Comparison of ENCODE assay signal across 25 cellular contexts in genomic region chr4:173188648-173189047, GRCh38.
"Had no signal": no experiment of that assay in that cellular context is flagged by ENCODE, and none has a peak within 500 bp of the region (broad histone marks: within the 10 kb centered on the region; RNA-seq: fewer than 3 reads in every experiment).

No MANE protein-coding gene starts in this region.

- H3K9me3 Mint-ChIP-seq: activated B cell treated with CpG ODN at 0.5 μM for 24 hours; activated CD4-positive, alpha-beta memory T cell treated with anti-CD3 and anti-CD28 coated beads for 36 hours; activated CD4-positive, alpha-beta T cell treated with anti-CD3 and anti-CD28 coated beads, Interleukin-2, amount 10 ng/mL, durations not matched to agents 7 days and 5 days; activated naive CD4-positive, alpha-beta T cell treated with anti-CD3 and anti-CD28 coated beads, Interleukin-2, amount 10 ng/mL, durations not matched to agents 7 days and 5 days; activated naive CD8-positive, alpha-beta T cell treated with anti-CD3 and anti-CD28 coated beads, Interleukin-2, amount 10 ng/mL, durations not matched to agents 7 days and 5 days; activated T-cell treated with anti-CD3 and anti-CD28 coated beads, Interleukin-2, amount 50 U/mL, for 4 hours; activated T-helper 2 cell treated with anti-CD3 and anti-CD28 coated beads, Interferon-gamma antibody, Interleukin-2, Interleukin-4, amounts not matched to agents 10 μg/mL and 5 μg/mL and 100 μg/mL, durations not matched to agents 14 hours and 24 hours and 36 hours; T-helper 1 cell treated with Interleukin-12 subunit alpha and Interleukin-12 subunit beta and Interleukin-4 antibody, amounts not matched to agents 30 μg/mL and 1 μg/mL, for 36 hours had no signal

- H3K36me3 ChIP-seq: adrenal gland, breast epithelium had no signal

- H3K27ac ChIP-seq: adrenal gland, breast epithelium had no signal

- DNase-seq: activated B cell treated with CpG ODN at 0.5 μM for 24 hours; activated CD4-positive, alpha-beta memory T cell treated with anti-CD3 and anti-CD28 coated beads for 36 hours; activated CD4-positive, alpha-beta T cell treated with anti-CD3 and anti-CD28 coated beads for 1 hour; activated CD4-positive, alpha-beta T cell treated with anti-CD3 and anti-CD28 coated beads, Interleukin-2, amount 10 ng/mL, durations not matched to agents 7 days and 5 days; activated CD8-positive, alpha-beta memory T cell treated with anti-CD3 and anti-CD28 coated beads for 24 hours; activated gamma-delta T cell treated with Interleukin-2 at 50 U/mL for 16 hours; activated naive CD4-positive, alpha-beta T cell treated with anti-CD3 and anti-CD28 coated beads, Interleukin-2, amount 10 ng/mL, durations not matched to agents 7 days and 5 days; activated naive CD8-positive, alpha-beta T cell treated with anti-CD3 and anti-CD28 coated beads, Interleukin-2, amount 10 ng/mL, durations not matched to agents 7 days and 5 days; activated T-cell treated with anti-CD3 and anti-CD28 coated beads, Interleukin-2, amount 50 U/mL, for 4 hours; adrenal gland; anterior cingulate cortex; central memory CD4-positive, alpha-beta T cell; MM.1S; NCI-H1105; NCI-H1436; NCI-H1694 treated with DMSO at 0.1 percent for 48 hours; NCI-H2029 treated with DMSO at 0.1 percent for 48 hours; NCI-H345; NCI-H510A treated with DMSO at 0.1 percent for 48 hours; PC-3; SHP77 treated with DMSO at 0.1 percent for 48 hours; T-helper 9 cell had no signal

- H3K4me3 Mint-ChIP-seq: activated B cell treated with CpG ODN at 0.5 μM for 24 hours; activated CD4-positive, alpha-beta memory T cell treated with anti-CD3 and anti-CD28 coated beads for 36 hours; activated CD4-positive, alpha-beta T cell treated with anti-CD3 and anti-CD28 coated beads, Interleukin-2, amount 10 ng/mL, durations not matched to agents 7 days and 5 days; activated naive CD4-positive, alpha-beta T cell treated with anti-CD3 and anti-CD28 coated beads, Interleukin-2, amount 10 ng/mL, durations not matched to agents 7 days and 5 days; activated naive CD8-positive, alpha-beta T cell treated with anti-CD3 and anti-CD28 coated beads, Interleukin-2, amount 10 ng/mL, durations not matched to agents 7 days and 5 days; activated T-cell treated with anti-CD3 and anti-CD28 coated beads, Interleukin-2, amount 50 U/mL, for 4 hours; T-helper 1 cell treated with Interleukin-12 subunit alpha and Interleukin-12 subunit beta and Interleukin-4 antibody, amounts not matched to agents 30 μg/mL and 1 μg/mL, for 36 hours had no signal

- H3K4me3 ChIP-seq: adrenal gland, breast epithelium had no signal

- H3K27ac Mint-ChIP-seq: activated B cell treated with CpG ODN at 0.5 μM for 24 hours; activated CD4-positive, alpha-beta memory T cell treated with anti-CD3 and anti-CD28 coated beads for 36 hours; activated CD4-positive, alpha-beta T cell treated with anti-CD3 and anti-CD28 coated beads, Interleukin-2, amount 10 ng/mL, durations not matched to agents 7 days and 5 days; activated naive CD4-positive, alpha-beta T cell treated with anti-CD3 and anti-CD28 coated beads, Interleukin-2, amount 10 ng/mL, durations not matched to agents 7 days and 5 days; activated naive CD8-positive, alpha-beta T cell treated with anti-CD3 and anti-CD28 coated beads, Interleukin-2, amount 10 ng/mL, durations not matched to agents 7 days and 5 days; activated T-helper 2 cell treated with anti-CD3 and anti-CD28 coated beads, Interferon-gamma antibody, Interleukin-2, Interleukin-4, amounts not matched to agents 10 μg/mL and 5 μg/mL and 100 μg/mL, durations not matched to agents 14 hours and 24 hours and 36 hours; T-helper 1 cell treated with Interleukin-12 subunit alpha and Interleukin-12 subunit beta and Interleukin-4 antibody, amounts not matched to agents 30 μg/mL and 1 μg/mL, for 36 hours had no signal

- H3K36me3 Mint-ChIP-seq: activated CD4-positive, alpha-beta memory T cell treated with anti-CD3 and anti-CD28 coated beads for 36 hours; activated naive CD4-positive, alpha-beta T cell treated with anti-CD3 and anti-CD28 coated beads, Interleukin-2, amount 10 ng/mL, durations not matched to agents 7 days and 5 days had no signal

- H3K9me3 ChIP-seq: adrenal gland, breast epithelium had no signal

- H3K27me3 ChIP-seq: adrenal gland, breast epithelium had no signal

- ATAC-seq: activated T-cell treated with anti-CD3 and anti-CD28 coated beads, Interleukin-2, amount 50 U/mL, for 4 hours; PC-3 had no signal

- H3K4me1 ChIP-seq: breast epithelium had no signal

- H3K27me3 Mint-ChIP-seq: activated B cell treated with CpG ODN at 0.5 μM for 24 hours; activated CD4-positive, alpha-beta memory T cell treated with anti-CD3 and anti-CD28 coated beads for 36 hours; activated CD4-positive, alpha-beta T cell treated with anti-CD3 and anti-CD28 coated beads, Interleukin-2, amount 10 ng/mL, durations not matched to agents 7 days and 5 days; activated naive CD4-positive, alpha-beta T cell treated with anti-CD3 and anti-CD28 coated beads, Interleukin-2, amount 10 ng/mL, durations not matched to agents 7 days and 5 days; activated naive CD8-positive, alpha-beta T cell treated with anti-CD3 and anti-CD28 coated beads, Interleukin-2, amount 10 ng/mL, durations not matched to agents 7 days and 5 days had no signal
